19 cellular contexts compared by ENCODE assay signal in the genomic region with DNA sequence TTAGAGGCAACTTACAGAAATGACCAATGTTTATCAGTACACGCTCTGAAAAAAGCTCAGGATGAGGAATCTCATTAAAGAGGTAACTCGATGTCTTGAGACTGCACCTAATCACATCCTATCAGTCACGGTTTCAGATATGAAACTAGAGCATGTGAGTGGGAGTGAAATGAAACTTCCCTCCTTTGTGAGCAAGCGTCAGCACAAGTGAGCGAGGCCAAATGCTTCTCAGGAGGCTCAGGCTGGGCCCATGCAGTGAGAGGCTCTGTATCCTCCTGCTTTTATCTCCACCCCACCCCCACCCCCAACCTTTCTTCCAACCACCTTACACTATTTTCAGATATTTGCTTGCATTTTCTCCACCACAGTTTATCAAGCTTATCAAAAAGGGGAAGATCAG.
DNase-seq lines count a peak whose midpoint lies in the region; ATAC-seq and TF ChIP-seq lines count a peak whose summit lies in the region.
"Had no signal": no experiment of that assay in that cellular context is flagged by ENCODE, and none has a peak within 500 bp of the region (broad histone marks: within the 10 kb centered on the region; RNA-seq: fewer than 3 reads in every experiment).

No MANE protein-coding gene starts in this region.

- H3K4me1 ChIP-seq in right lobe of liver (no peaks in the 10 kb centered on the region), prostate gland (replicated peaks) (no peaks in the 10 kb centered on the region)
- H3K4me1 ChIP-seq: tibial artery had no signal

- TF ChIP-seq POLR2A in right lobe of liver (IDR thresholded peaks at IDR 0.05) = no peak
- TF ChIP-seq POLR2A in prostate gland (IDR thresholded peaks at IDR 0.05) = no peak

- H3K27ac ChIP-seq in right lobe of liver (no peak overlapping the region), prostate gland (no peak overlapping the region)
- H3K27ac ChIP-seq: cardiac muscle cell, PC-9, tibial artery had no signal

- H3K9me3 ChIP-seq in right lobe of liver = no peaks in the 10 kb centered on the region
- H3K9me3 ChIP-seq in prostate gland = no peaks in the 10 kb centered on the region
- H3K9me3 ChIP-seq: tibial artery had no signal

- H3K36me3 ChIP-seq in right lobe of liver = no peaks in the 10 kb centered on the region
- H3K36me3 ChIP-seq in prostate gland = no peaks in the 10 kb centered on the region
- H3K36me3 ChIP-seq: cardiac muscle cell, tibial artery had no signal

- WGBS in right lobe of liver (ENCODE audit: insufficient coverage, low coverage, low lambda C conversion rate, missing lambda C conversion rate) = 34% methylated on average over 5 of the region's 5 CpGs
- WGBS in prostate gland = 51% methylated on average over 5 of the region's 5 CpGs

- H3K4me3 ChIP-seq in right lobe of liver (no peak overlapping the region), prostate gland (no peak overlapping the region)
- H3K4me3 ChIP-seq: cardiac muscle cell, PC-9, tibial artery had no signal

- ATAC-seq in GM18868 (IDR thresholded peaks at IDR 0.05; ENCODE audit: unreplicated experiment) (peak; percentile 95), HG02759 (IDR thresholded peaks at IDR 0.05; ENCODE audit: unreplicated experiment) (peak; percentile 71), right lobe of liver (no peak)
- ATAC-seq: activated CD8-positive, alpha-beta T cell treated with anti-CD3 and anti-CD28 coated beads for 36 hours; activated naive CD8-positive, alpha-beta T cell treated with anti-CD3 and anti-CD28 coated beads, Interleukin-2, amount 50 U/mL, for 24 hours had no signal

- H3K27me3 ChIP-seq in right lobe of liver = no peaks in the 10 kb centered on the region
- no peaks in the 10 kb centered on the region for H3K27me3 ChIP-seq in prostate gland (replicated peaks; ENCODE audit: insufficient read depth)
- H3K27me3 ChIP-seq: cardiac muscle cell, tibial artery had no signal

- TF ChIP-seq CTCF in right lobe of liver (IDR thresholded peaks at IDR 0.05) = no peak
- TF ChIP-seq CTCF in prostate gland (IDR thresholded peaks at IDR 0.05) = no peak

- intact Hi-C loops in right lobe of liver (cut with DNase I) (no loop called here), prostate gland (cut with DNase I) (no loop called here)

- DNase-seq in MV-4-11 (lab: John Stamatoyannopoulos, UW) = peak; percentile 2
- DNase-seq in left kidney (ENCODE audit: low read depth, low spot score) = peak; percentile 74
- no peak for DNase-seq in right lobe of liver
- no peak for DNase-seq in prostate gland (ENCODE audit: low spot score)
- no peak for DNase-seq in NCI-H1048 (lab: John Stamatoyannopoulos, UW)
- DNase-seq: activated CD8-positive, alpha-beta T cell treated with anti-CD3 and anti-CD28 coated beads for 36 hours; activated naive CD8-positive, alpha-beta T cell treated with anti-CD3 and anti-CD28 coated beads, Interleukin-2, amount 50 U/mL, for 24 hours; C1 segment of cervical spinal cord; effector CD4-positive, alpha-beta T cell; hippocampal formation; left cardiac atrium; NCI-H1436 treated with DMSO at 0.1 percent for 48 hours; NCI-H446 treated with DMSO at 0.1 percent for 48 hours; PC-9; stimulated activated CD4-positive, alpha-beta T cell treated with anti-CD3 and anti-CD28 coated beads, Interleukin-4, amount 100 ng/mL, for 4 hours; tibial artery had no signal

Comparison
In these comparisons a context has a peak if more than half of its experiments do, and no peak if none do; other contexts are left out.
1. ATAC-seq: peak in GM18868 (single experiment) and HG02759 (single experiment); none in right lobe of liver (0 of 4).
2. DNase-seq: peak in MV-4-11 (single experiment) and left kidney (single experiment); none in right lobe of liver (0 of 3), prostate gland (single experiment) and NCI-H1048 (single experiment).